Comparison of ENCODE assay signal across 8 cellular contexts in genomic region chr2:108593547-108594098, GRCh38. TPM values are rescaled to one million over a fixed set of nuclear protein-coding genes. Genes with fewer than 3 reads are reported as not detected.
DNase-seq lines count a peak whose midpoint lies in the region; ATAC-seq and TF ChIP-seq lines count a peak whose summit lies in the region.

No MANE protein-coding gene starts in this region.

- peak; percentile 78 for DNase-seq in OCI-M1 (lab: John Stamatoyannopoulos, UW)
- no peak for DNase-seq in esophagus squamous epithelium (lab: John Stamatoyannopoulos, UW)
- no peak for DNase-seq in smooth muscle cell (lab: John Stamatoyannopoulos, UW; ENCODE audit: unreplicated experiment)
- no peak for DNase-seq in stimulated activated naive CD4-positive, alpha-beta T cell treated with Interleukin-2 at 50 U/mL for 16 hours (lab: John Stamatoyannopoulos, UW)
- no peak for DNase-seq in SK-N-DZ (ENCODE audit: low spot score)
- no peak for DNase-seq in AML-193 (lab: John Stamatoyannopoulos, UW)
- no peak for DNase-seq in DMS79 treated with DMSO at 0.1 percent for 48 hours (lab: John Stamatoyannopoulos, UW)

- TF ChIP-seq CTCF in esophagus squamous epithelium (IDR thresholded peaks at IDR 0.05) (peak in 1 of 6 experiments; percentile 26), smooth muscle cell (IDR thresholded peaks at IDR 0.05; ENCODE audit: borderline replicate concordance, insufficient read depth, poor library complexity, severe bottlenecking) (peak; percentile 15)

- peak overlapping the region; percentile 83 for H3K4me2 ChIP-seq in smooth muscle cell

- H3K9ac ChIP-seq in smooth muscle cell (ENCODE audit: low read depth), result peak overlapping the region; percentile 91

- no peaks in the 10 kb centered on the region for H3K36me3 ChIP-seq in esophagus squamous epithelium
- H3K36me3 ChIP-seq in smooth muscle cell (ENCODE audit: low read depth), result no peaks in the 10 kb centered on the region

- H3F3A ChIP-seq in smooth muscle cell (ENCODE audit: low read depth), result peaks cover 35% of the 10 kb centered on the region

- peaks cover 47% of the 10 kb centered on the region for H3K79me2 ChIP-seq in smooth muscle cell (ENCODE audit: low read depth)

- H3K4me3 ChIP-seq in esophagus squamous epithelium (no peak overlapping the region), smooth muscle cell (no peak overlapping the region)

- no peaks in the 10 kb centered on the region for H4K20me1 ChIP-seq in smooth muscle cell (ENCODE audit: low read depth)

- H3K4me1 ChIP-seq in esophagus squamous epithelium (peaks cover 0 to 53% (median 22%) of the 10 kb centered on the region in 3 donors), smooth muscle cell (ENCODE audit: low read depth) (peaks cover 40% of the 10 kb centered on the region)

- H3K27me3 ChIP-seq in esophagus squamous epithelium (no peaks in the 10 kb centered on the region), smooth muscle cell (ENCODE audit: low read depth) (no peaks in the 10 kb centered on the region)

- H2AFZ ChIP-seq in smooth muscle cell (ENCODE audit: low read depth), result no peak overlapping the region

- ATAC-seq in GM21576 (IDR thresholded peaks at IDR 0.05; ENCODE audit: unreplicated experiment), result peak; percentile 3

- no peak for TF ChIP-seq POLR2A in esophagus squamous epithelium (IDR thresholded peaks at IDR 0.05)

- intact Hi-C loops in esophagus squamous epithelium (cut with DNase I), result no loop called here

- peak overlapping the region; percentile 60 to 69 (median 64) for H3K27ac ChIP-seq in esophagus squamous epithelium
- peak overlapping the region; percentile 99 for H3K27ac ChIP-seq in smooth muscle cell (ENCODE audit: low read depth)

- H3K9me3 ChIP-seq in esophagus squamous epithelium (no peaks in the 10 kb centered on the region), smooth muscle cell (replicated peaks; ENCODE audit: low read depth) (no peaks in the 10 kb centered on the region)

RNA-seq across cellular contexts. Expression of gene LIMS1, which starts 59.4 kb away (rescaled TPM):
- 10 to 100 TPM; 37.8 to 66.2 (median 54.0) TPM for total RNA-seq in esophagus squamous epithelium
- 147 and 155 TPM in 2 replicates for total RNA-seq in smooth muscle cell
- 56.9 and 63.1 TPM in 2 replicates for polyA plus RNA-seq in smooth muscle cell
- polyA plus RNA-seq in SK-N-DZ (2014; cell fraction: cytosol; rRNA removed), result 16.6 and 26.5 TPM in 2 replicates
- polyA plus RNA-seq in SK-N-DZ (2014; cell fraction: nucleus; rRNA removed), result 2.9 and 3.7 TPM in 2 replicates
